1 cellular context compared by ENCODE assay signal in genomic region chr2:100561191-100561590, GRCh38.
TF ChIP-seq lines count a peak whose summit lies in the region.

No MANE protein-coding gene starts in this region.

TF ChIP-seq in GM23338, 12 proteins besides CTCF, POLR2A, EP300 and RAD21 (continued from another document):
- TF ChIP-seq ZNF462 (CRISPR knock-in tag; IDR thresholded peaks at IDR 0.05) (no peak), CREB1 (CRISPR knock-in tag; IDR thresholded peaks at IDR 0.05; ENCODE audit: low read depth) (no peak), STAT1 (IDR thresholded peaks at IDR 0.05; ENCODE audit: unreplicated experiment) (no peak), EZH2phosphoT487 (IDR thresholded peaks at IDR 0.05; ENCODE audit: unreplicated experiment) (no peak), POLR2AphosphoS5 (IDR thresholded peaks at IDR 0.05; ENCODE audit: low read depth) (no peak), NANOG (IDR thresholded peaks at IDR 0.05; ENCODE audit: borderline replicate concordance) (no peak), ZNF331 (CRISPR knock-in tag; IDR thresholded peaks at IDR 0.05; ENCODE audit: low read depth) (no peak)
